ENCODE assay signal across 13 cellular contexts in genomic region chr4:67706682-67707081, GRCh38. TPM values are rescaled to one million over a fixed set of nuclear protein-coding genes. Genes with fewer than 3 reads are reported as not detected.
"Had no signal": no experiment of that assay in that cellular context is flagged by ENCODE, and none has a peak within 500 bp of the region (broad histone marks: within the 10 kb centered on the region; RNA-seq: fewer than 3 reads in every experiment).

No MANE protein-coding gene starts in this region.

RNA-seq across cellular contexts. Expression of gene GNRHR, which starts 47.5 kb away (rescaled TPM):
- total RNA-seq: activated B cell treated with CpG ODN at 0.5 μM for 24 hours; activated CD4-positive, alpha-beta memory T cell treated with anti-CD3 and anti-CD28 coated beads for 36 hours; activated CD4-positive, alpha-beta memory T cell treated with anti-CD3 and anti-CD28 coated beads, Interleukin-2, amount 10 ng/mL, durations not matched to agents 7 days and 5 days; activated CD4-positive, alpha-beta T cell treated with anti-CD3 and anti-CD28 coated beads for 36 hours; activated CD4-positive, alpha-beta T cell treated with anti-CD3 and anti-CD28 coated beads, Interleukin-2, amount 10 ng/mL, durations not matched to agents 7 days and 5 days; activated CD8-positive, alpha-beta memory T cell treated with anti-CD3 and anti-CD28 coated beads for 36 hours; activated CD8-positive, alpha-beta memory T cell treated with anti-CD3 and anti-CD28 coated beads, Interleukin-2, amount 10 ng/mL, durations not matched to agents 7 days and 5 days; activated CD8-positive, alpha-beta T cell treated with anti-CD3 and anti-CD28 coated beads for 36 hours; activated CD8-positive, alpha-beta T cell treated with anti-CD3 and anti-CD28 coated beads, Interleukin-2, amount 10 ng/mL, durations not matched to agents 7 days and 5 days; T-helper 1 cell treated with Interleukin-12 subunit alpha and Interleukin-12 subunit beta and Interleukin-4 antibody, amounts not matched to agents 30 ng/mL and 1 ng/mL, for 36 hours; T-helper 17 cell; T-helper 2 cell treated with Interferon-gamma antibody and Interleukin-4, amounts not matched to agents 100 ng/mL and 5 ng/mL, for 36 hours; WTC11 had no signal
